13 cellular contexts compared by ENCODE assay signal in genomic region chr11:119369035-119369925, GRCh38. TPM values are rescaled to one million over a fixed set of nuclear protein-coding genes. Genes with fewer than 3 reads are reported as not detected.
DNase-seq lines count a peak whose midpoint lies in the region; ATAC-seq, FAIRE-seq and TF ChIP-seq lines count a peak whose summit lies in the region.
"Had no signal": no experiment of that assay in that cellular context is flagged by ENCODE, and none has a peak within 500 bp of the region (broad histone marks: within the 10 kb centered on the region; RNA-seq: fewer than 3 reads in every experiment).

No MANE protein-coding gene starts in this region.

- H3K4me1 ChIP-seq in HCT116 (ENCODE audit: control insufficient read depth in 1 of 2, insufficient read depth in 2 of 2, low read length in 2 of 2) (peaks cover 38 to 49% of the 10 kb centered on the region in 2 experiments), SK-N-SH (ENCODE audit: control insufficient read depth in 1 of 2, insufficient read depth in 2 of 2, low read depth in 1 of 2, low read length in 1 of 2) (peaks cover 24 to 89% of the 10 kb centered on the region in 2 experiments), kidney (ENCODE audit: control insufficient read depth in 1 of 2, insufficient read depth in 1 of 2, low read depth in 1 of 2, low read length in 2 of 2) (peaks cover 54 to 72% of the 10 kb centered on the region in 2 donors), gastrocnemius medialis (peaks cover 97 to 99% of the 10 kb centered on the region in 2 donors)
- peaks cover 13% of the 10 kb centered on the region for H3K4me1 ChIP-seq in CD8-positive, alpha-beta T cell (ENCODE audit: insufficient read depth, low read length)

- TF ChIP-seq CTCF in HCT116 (IDR thresholded peaks at IDR 0.05 in 2 of 3, conservative IDR thresholded peaks at IDR 0.05 in 1 of 3; ENCODE audit: borderline replicate concordance in 1 of 3, insufficient read depth in 1 of 3, low read depth in 2 of 3, low read length in 2 of 3): no peak
- no peak for TF ChIP-seq CTCF in SK-N-SH (IDR thresholded peaks at IDR 0.05)
- TF ChIP-seq CTCF in kidney (IDR thresholded peaks at IDR 0.05; ENCODE audit: borderline replicate concordance, extremely low read depth, insufficient read depth): no peak
- TF ChIP-seq CTCF in gastrocnemius medialis (IDR thresholded peaks at IDR 0.05 in 4 of 5, conservative IDR thresholded peaks at IDR 0.05 in 1 of 5): no peak
- no peak for TF ChIP-seq CTCF in CD8-positive, alpha-beta T cell (IDR thresholded peaks at IDR 0.05)

- no peaks in the 10 kb centered on the region for H3F3A ChIP-seq in SK-N-SH (replicated peaks; ENCODE audit: insufficient read depth)

- H4K20me1 ChIP-seq in HCT116 (ENCODE audit: insufficient read depth) (no peaks in the 10 kb centered on the region), SK-N-SH (ENCODE audit: insufficient read depth) (no peaks in the 10 kb centered on the region)

- TF ChIP-seq EP300 in SK-N-SH (IDR thresholded peaks at IDR 0.05; ENCODE audit: borderline replicate concordance in 1 of 2, low read depth in 1 of 2, low read length in 1 of 2): peak in 1 of 2 experiments; percentile 56; a peak in 1 of 4 replicates

- H3K4me2 ChIP-seq in HCT116 (ENCODE audit: low read length) (peak overlapping the region; percentile 54), SK-N-SH (no peak overlapping the region)

- H3K4me3 Mint-ChIP-seq in CD8-positive, alpha-beta T cell: no peak overlapping the region

- RAD21 ChIA-PET in HCT116 (lab: Charles Lee; ENCODE audit: low non-redundant PET in 1 of 2, low total read pairs in 2 of 2, uncharacterized antibody in 2 of 2, unreplicated experiment in 2 of 2): interaction anchor here (0.5 to 1.4 kb wide), 2 partner anchors 13 to 363 kb away, joined by 3 read pairs; no protein-coding TSS in a partner anchor

- H2AFZ ChIP-seq in HCT116 (ENCODE audit: low read depth, low read length, poor library complexity, severe bottlenecking) (no peak overlapping the region), SK-N-SH (ENCODE audit: low read depth) (no peak overlapping the region)

- H3K9ac ChIP-seq in HCT116 (ENCODE audit: low read length) (no peak overlapping the region), SK-N-SH (no peak overlapping the region), kidney (ENCODE audit: low read length in 2 of 2) (peak overlapping the region in 1 of 2 donors; percentile 78)

- no peaks in the 10 kb centered on the region for H3K36me3 Mint-ChIP-seq in CD8-positive, alpha-beta T cell

- peaks cover 21% of the 10 kb centered on the region for H3K4me1 Mint-ChIP-seq in CD8-positive, alpha-beta T cell (ENCODE audit: low read depth)

- whole genome bisulfite sequencing in SK-N-SH (ENCODE audit: low lambda C conversion rate): 68% methylated on average over 10 of the region's 13 CpGs

- BruUV-seq in HCT116 (replicated peaks; lab: Mats Ljungman, UMichigan): no TSS peak

- ATAC-seq in HCT116 (no peak), gastrocnemius medialis (peak; percentile 8 to 12), GM21786 (IDR thresholded peaks at IDR 0.05; ENCODE audit: unreplicated experiment) (no peak)
- no peak for ATAC-seq in CD8-positive, alpha-beta T cell
- ATAC-seq: activated naive CD4-positive, alpha-beta T cell treated with anti-CD3 and anti-CD28 coated beads, Interleukin-2, amount 50 U/mL, for 72 hours; Panc1 had no signal

- no peak for FAIRE-seq in kidney (lab: Jason Lieb, UNC)
- FAIRE-seq: GM18507, H1 had no signal

- intact Hi-C loops in HCT116 (cut with micrococcal nuclease) (no loop called here), kidney (cut with DNase I) (no loop called here), gastrocnemius medialis (cut with DNase I; ENCODE audit: low total_unique reads) (no loop called here)
- intact Hi-C loops in CD8-positive, alpha-beta T cell (cut with DNase I, micrococcal nuclease): no loop called here

- no peaks in the 10 kb centered on the region for H3K36me3 ChIP-seq in HCT116 (ENCODE audit: control insufficient read depth in 1 of 2, insufficient read depth in 2 of 2, low read length in 2 of 2)
- H3K36me3 ChIP-seq in SK-N-SH (replicated peaks in 1 of 2; ENCODE audit: control insufficient read depth in 1 of 2, insufficient read depth in 2 of 2, low read length in 1 of 2): no peaks in the 10 kb centered on the region
- H3K36me3 ChIP-seq in kidney (ENCODE audit: control insufficient read depth in 1 of 2, insufficient read depth in 2 of 2, low read length in 2 of 2): no peaks in the 10 kb centered on the region
- H3K36me3 ChIP-seq in gastrocnemius medialis: no peaks in the 10 kb centered on the region
- H3K36me3 ChIP-seq in CD8-positive, alpha-beta T cell (ENCODE audit: insufficient read depth, low read length): no peaks in the 10 kb centered on the region

- H3K27ac Mint-ChIP-seq in CD8-positive, alpha-beta T cell: no peak overlapping the region

- TF ChIP-seq RAD21 in HCT116 (IDR thresholded peaks at IDR 0.05; ENCODE audit: low read depth) (no peak), SK-N-SH (IDR thresholded peaks at IDR 0.05; ENCODE audit: low read length) (no peak)

- CTCF ChIA-PET in HCT116 (lab: Charles Lee): interaction anchor here (1.0 to 3.4 kb wide), 5 partner anchors 11 to 105 kb away, joined by 3 to 24 read pairs (median 7); partner anchors contain the start of gene USP2
- CTCF ChIA-PET in SK-N-SH (lab: Yijun Ruan, JAX): interaction anchor here (1.2 to 22.5 kb wide), 8 partner anchors 10 to 108 kb away, joined by 3 to 390 read pairs (median 12); partner anchors contain the start of genes C1QTNF5 and USP2
- CTCF ChIA-PET in CD8-positive, alpha-beta T cell (lab: Charles Lee): interaction anchor here (1.1 to 6.4 kb wide), 4 partner anchors 12 to 105 kb away, joined by 4 to 48 read pairs (median 12); partner anchors contain the start of gene USP2

- no peaks in the 10 kb centered on the region for H3K79me2 ChIP-seq in HCT116 (ENCODE audit: insufficient read depth, low read length)
- H3K79me2 ChIP-seq in SK-N-SH (ENCODE audit: insufficient read depth): no peaks in the 10 kb centered on the region

- H3K27me3 Mint-ChIP-seq in CD8-positive, alpha-beta T cell (ENCODE audit: low read depth): peaks cover 51% of the 10 kb centered on the region

- POLR2A ChIA-PET in HCT116 (lab: Charles Lee): no interaction called here
- POLR2A ChIA-PET in SK-N-SH (lab: Yijun Ruan, JAX): interaction anchor here (1.3 to 1.4 kb wide), 2 partner anchors 16 to 32 kb away, joined by 3 read pairs; no protein-coding TSS in a partner anchor
- POLR2A ChIA-PET in CD8-positive, alpha-beta T cell (lab: Charles Lee): no interaction called here

- no peaks in the 10 kb centered on the region for H3K9me3 Mint-ChIP-seq in CD8-positive, alpha-beta T cell

- in situ Hi-C loops in gastrocnemius medialis (cut with MboI; ENCODE audit: low sequenced_read_pairs in 4 of 4): no loop called here

- TF ChIP-seq POLR2A in HCT116 (IDR thresholded peaks at IDR 0.05; ENCODE audit: borderline replicate concordance, extremely low read depth, insufficient read depth, insufficient read length): no peak
- peak in 1 of 2 donors; percentile 15 for TF ChIP-seq POLR2A in gastrocnemius medialis (IDR thresholded peaks at IDR 0.05)

- no peak for DNase-seq in HCT116 (ENCODE audit: low read depth, low spot score)
- DNase-seq in SK-N-SH: peak; percentile 77
- peak; percentile 22 for DNase-seq in kidney
- DNase-seq in gastrocnemius medialis: peak; percentile 75 to 88
- DNase-seq in NCI-H1694 (lab: John Stamatoyannopoulos, UW): no peak
- DNase-seq in CD8-positive, alpha-beta T cell: no peak
- no peak for DNase-seq in activated CD4-positive, CD25-positive, alpha-beta regulatory T cell treated with anti-CD3 and anti-CD28 coated beads, Interleukin-2, amount 50 U/mL, for 72 hours
- DNase-seq: activated CD4-positive, alpha-beta T cell treated with anti-CD3 and anti-CD28 coated beads for 4 hours had no signal

- H3K27me3 ChIP-seq in HCT116 (ENCODE audit: insufficient read depth, low read length): peaks cover 6% of the 10 kb centered on the region; the same call in 1 of the 2 replicates
- no peaks in the 10 kb centered on the region for H3K27me3 ChIP-seq in SK-N-SH (ENCODE audit: insufficient read depth)
- no peaks in the 10 kb centered on the region for H3K27me3 ChIP-seq in gastrocnemius medialis
- peaks cover 9% of the 10 kb centered on the region for H3K27me3 ChIP-seq in CD8-positive, alpha-beta T cell (ENCODE audit: insufficient read depth, low read length)

- no peaks in the 10 kb centered on the region for H3K9me2 ChIP-seq in HCT116 (ENCODE audit: insufficient read depth)
- H3K9me2 ChIP-seq in SK-N-SH: no peaks in the 10 kb centered on the region

- H3K27ac ChIP-seq in HCT116 (ENCODE audit: low read depth, low read length) (no peak overlapping the region), SK-N-SH (ENCODE audit: low read depth in 2 of 2, low read length in 1 of 2) (peak overlapping the region in 1 of 2 experiments; percentile 85; a peak in 2 of 4 replicates), kidney (ENCODE audit: low read depth in 2 of 2, low read length in 2 of 2) (peak overlapping the region; percentile 91 to 97), gastrocnemius medialis (peak overlapping the region; percentile 96 to 99 (median 98))
- H3K27ac ChIP-seq in CD8-positive, alpha-beta T cell (ENCODE audit: low read depth, low read length): no peak overlapping the region

- H3K9me3 ChIP-seq in HCT116 (ENCODE audit: control insufficient read depth in 1 of 2, insufficient read depth in 1 of 2, low read depth in 1 of 2, low read length in 2 of 2) (no peaks in the 10 kb centered on the region), SK-N-SH (no peaks in the 10 kb centered on the region), kidney (ENCODE audit: control insufficient read depth in 1 of 2, low read length in 2 of 2) (no peaks in the 10 kb centered on the region), gastrocnemius medialis (no peaks in the 10 kb centered on the region)
- H3K9me3 ChIP-seq in CD8-positive, alpha-beta T cell (ENCODE audit: low read length): no peaks in the 10 kb centered on the region

- H3K4me3 ChIP-seq in HCT116 (replicated peaks in 1 of 2; ENCODE audit: low read depth in 1 of 2, low read length in 2 of 2) (no peak overlapping the region), SK-N-SH (ENCODE audit: low read depth in 2 of 2, low read length in 1 of 2) (no peak overlapping the region), kidney (ENCODE audit: low read length in 2 of 2) (peak overlapping the region in 1 of 2 donors; percentile 53), gastrocnemius medialis (peak overlapping the region in 2 of 4 donors; percentile 17 to 24)
- no peak overlapping the region for H3K4me3 ChIP-seq in CD8-positive, alpha-beta T cell (ENCODE audit: low read depth, low read length)

RNA-seq across cellular contexts. Expression of gene USP2, which starts 12.2 kb away (rescaled TPM):
- total RNA-seq in HCT116 (2021; ENCODE audit: unreplicated experiment) (5.0 TPM), kidney (30.4 TPM), gastrocnemius medialis (100 to 1,000 TPM in 1 of 4 donors, 10 to 100 TPM in 3; 19.4 to 105 (median 46.0) TPM)
- polyA plus RNA-seq in HCT116 (2012): 3.6 and 4.0 TPM in 2 replicates
- polyA plus RNA-seq in SK-N-SH (2012; rRNA removed) (0.81 and 0.97 TPM in 2 replicates), kidney (ENCODE audit: insufficient read depth, low read depth, low replicate concordance) (57.6 TPM)
- polyA plus RNA-seq in SK-N-SH (2012; cell fraction: cytosol; rRNA removed): 0.46 and 0.60 TPM in 2 replicates
- polyA plus RNA-seq in SK-N-SH (2012; cell fraction: nucleus; rRNA removed): 1.6 TPM in 2 replicates
- 1 to 10 TPM; 3.4 to 5.9 TPM for total RNA-seq in CD8-positive, alpha-beta T cell

RNA-seq across cellular contexts. Expression of gene MFRP, which starts 22.8 kb away (rescaled TPM):
- not detected for total RNA-seq in HCT116 (2021; ENCODE audit: unreplicated experiment)
- not detected in 2 replicates for polyA plus RNA-seq in HCT116 (2012)
- not detected in 2 replicates for polyA plus RNA-seq in SK-N-SH (2012; rRNA removed)
- polyA plus RNA-seq in SK-N-SH (2012; cell fraction: cytosol; rRNA removed): not detected in 2 replicates
- polyA plus RNA-seq in SK-N-SH (2012; cell fraction: nucleus; rRNA removed): not detected in 2 replicates
- not detected for total RNA-seq in kidney
- polyA plus RNA-seq in kidney (ENCODE audit: insufficient read depth, low read depth, low replicate concordance): not detected
- not detected for total RNA-seq in gastrocnemius medialis
- not detected for total RNA-seq in CD8-positive, alpha-beta T cell
- total RNA-seq: activated naive CD4-positive, alpha-beta T cell treated with anti-CD3 and anti-CD28 coated beads, Interleukin-2, amount 50 U/mL, for 72 hours; H1 had no signal

RNA-seq across cellular contexts. Expression of gene C1QTNF5, which starts 28.6 kb away (rescaled TPM):
- not detected for total RNA-seq in HCT116 (2021; ENCODE audit: unreplicated experiment)
- not detected in 2 replicates for polyA plus RNA-seq in HCT116 (2012)
- polyA plus RNA-seq in SK-N-SH (2012; rRNA removed): 0.71 and 0.76 TPM in 2 replicates
- 0.53 and 0.84 TPM in 2 replicates for polyA plus RNA-seq in SK-N-SH (2012; cell fraction: cytosol; rRNA removed)
- 1.2 and 1.4 TPM in 2 replicates for polyA plus RNA-seq in SK-N-SH (2012; cell fraction: nucleus; rRNA removed)
- 42.8 TPM for total RNA-seq in kidney
- polyA plus RNA-seq in kidney (ENCODE audit: insufficient read depth, low read depth, low replicate concordance): 40.4 TPM
- 10 to 100 TPM in 1 of 4 donors, 1 to 10 TPM in 3; 4.0 to 16.0 (median 6.0) TPM for total RNA-seq in gastrocnemius medialis
- not detected for total RNA-seq in CD8-positive, alpha-beta T cell
- total RNA-seq: activated naive CD4-positive, alpha-beta T cell treated with anti-CD3 and anti-CD28 coated beads, Interleukin-2, amount 50 U/mL, for 72 hours had no signal

RNA-seq across cellular contexts. Expression of gene RNF26, which starts 35.0 kb away (rescaled TPM):
- 45.6 TPM for total RNA-seq in HCT116 (2021; ENCODE audit: unreplicated experiment)
- polyA plus RNA-seq in HCT116 (2012): 49.8 and 55.4 TPM in 2 replicates
- 26.6 and 31.9 TPM in 2 replicates for polyA plus RNA-seq in SK-N-SH (2012; rRNA removed)
- 14.5 and 21.8 TPM in 2 replicates for polyA plus RNA-seq in SK-N-SH (2012; cell fraction: cytosol; rRNA removed)
- polyA plus RNA-seq in SK-N-SH (2012; cell fraction: nucleus; rRNA removed): 10.4 and 12.2 TPM in 2 replicates
- 23.5 TPM for total RNA-seq in kidney
- polyA plus RNA-seq in kidney (ENCODE audit: insufficient read depth, low read depth, low replicate concordance): 18.2 TPM
- 1 to 10 TPM; 3.8 to 5.1 (median 4.7) TPM for total RNA-seq in gastrocnemius medialis
- total RNA-seq in CD8-positive, alpha-beta T cell: 10 to 100 TPM; 20.9 TPM

RNA-seq across cellular contexts. Expression of gene MCAM, which starts 52.4 kb away (rescaled TPM):
- total RNA-seq in HCT116 (2021; ENCODE audit: unreplicated experiment) (17.4 TPM), kidney (137 TPM), gastrocnemius medialis (100 to 1,000 TPM in 3 of 4 donors, 10 to 100 TPM in 1; 22.6 to 193 (median 123) TPM)
- polyA plus RNA-seq in HCT116 (2012): 18.3 and 20.6 TPM in 2 replicates
- polyA plus RNA-seq in SK-N-SH (2012; rRNA removed) (22.8 and 28.4 TPM in 2 replicates), kidney (ENCODE audit: insufficient read depth, low read depth, low replicate concordance) (42.1 TPM)
- 10.9 and 18.9 TPM in 2 replicates for polyA plus RNA-seq in SK-N-SH (2012; cell fraction: cytosol; rRNA removed)
- 16.4 and 31.7 TPM in 2 replicates for polyA plus RNA-seq in SK-N-SH (2012; cell fraction: nucleus; rRNA removed)
- 10 to 100 TPM; 16.1 to 18.3 TPM for total RNA-seq in CD8-positive, alpha-beta T cell

Comparison
In these comparisons a context has a peak if more than half of its experiments do, and no peak if none do; other contexts are left out.
1. ATAC-seq: peak in gastrocnemius medialis (2 of 2); none in HCT116 (single experiment), GM21786 (single experiment) and CD8-positive, alpha-beta T cell (single experiment).
2. DNase-seq: peak in SK-N-SH (single experiment), kidney (single experiment) and gastrocnemius medialis (2 of 2); none in HCT116 (single experiment), NCI-H1694 (single experiment), CD8-positive, alpha-beta T cell (0 of 7) and activated CD4-positive, CD25-positive, alpha-beta regulatory T cell treated with anti-CD3 and anti-CD28 coated beads, Interleukin-2, amount 50 U/mL, for 72 hours (single experiment).
3. H3K27ac ChIP-seq: peak in kidney (2 of 2) and gastrocnemius medialis (4 of 4); none in HCT116 (single experiment) and CD8-positive, alpha-beta T cell (single experiment).